In genomic region chr1:149977345-149977744, GRCh38 we compare ENCODE assay signal across 2 cellular contexts.
TF ChIP-seq lines count a peak whose summit lies in the region.

No MANE protein-coding gene starts in this region.

TF ChIP-seq in GM23338, 12 proteins besides CTCF, POLR2A, EP300 and RAD21:
- TF ChIP-seq ZNF462 (CRISPR knock-in tag; IDR thresholded peaks at IDR 0.05) (no peak), ZNF114 (CRISPR knock-in tag; IDR thresholded peaks at IDR 0.05) (no peak), CREB1 (CRISPR knock-in tag; IDR thresholded peaks at IDR 0.05; ENCODE audit: low read depth) (no peak), POLR2AphosphoS5 (IDR thresholded peaks at IDR 0.05; ENCODE audit: low read depth) (no peak), REST (IDR thresholded peaks at IDR 0.05; ENCODE audit: unreplicated experiment) (no peak), ETS1 (IDR thresholded peaks at IDR 0.05) (no peak)
TF ChIP-seq in GM23338: peak in this region for 0.

TF ChIP-seq in K562, 482 proteins besides CTCF, POLR2A, EP300 and RAD21:
- peak; percentile 46 for TF ChIP-seq TFE3 (CRISPR knock-in tag; IDR thresholded peaks at IDR 0.05)
- TF ChIP-seq NONO (IDR thresholded peaks at IDR 0.05; ENCODE audit: low read depth in 2 of 2, low read length in 1 of 2), result no peak
